11 cellular contexts compared by ENCODE assay signal in genomic region chr3:107633327-107634141, GRCh38.
DNase-seq lines count a peak whose midpoint lies in the region; ATAC-seq and TF ChIP-seq lines count a peak whose summit lies in the region.
"Had no signal": no experiment of that assay in that cellular context is flagged by ENCODE, and none has a peak within 500 bp of the region (broad histone marks: within the 10 kb centered on the region; RNA-seq: fewer than 3 reads in every experiment).

No MANE protein-coding gene starts in this region.

- no peaks in the 10 kb centered on the region for H3K9me3 Mint-ChIP-seq in memory B cell

- no peaks in the 10 kb centered on the region for H3K9me3 ChIP-seq in upper lobe of left lung
- H3K9me3 ChIP-seq: tibial artery had no signal

- H3K4me1 Mint-ChIP-seq in memory B cell = peaks cover 29% of the 10 kb centered on the region

- H3K27ac ChIP-seq in upper lobe of left lung = no peak overlapping the region
- H3K27ac ChIP-seq: tibial artery had no signal

- no peak for TF ChIP-seq EP300 in upper lobe of left lung (IDR thresholded peaks at IDR 0.05)

- H3K27me3 ChIP-seq in upper lobe of left lung = no peaks in the 10 kb centered on the region
- H3K27me3 ChIP-seq: tibial artery had no signal

- peak overlapping the region; percentile 46 for H3K27ac Mint-ChIP-seq in memory B cell

- ATAC-seq in GM19025 (IDR thresholded peaks at IDR 0.05; ENCODE audit: low read depth, unreplicated experiment) (peak; percentile 95), HG02588 (IDR thresholded peaks at IDR 0.05; ENCODE audit: unreplicated experiment) (peak; percentile 98), HG03571 (IDR thresholded peaks at IDR 0.05; ENCODE audit: unreplicated experiment) (peak; percentile 93), memory B cell (ENCODE audit: low read depth) (peak; percentile 92), upper lobe of left lung (ENCODE audit: low FRiP score in 2 of 2) (no peak)

- H3K27me3 Mint-ChIP-seq in memory B cell = no peaks in the 10 kb centered on the region

- no peaks in the 10 kb centered on the region for H3K36me3 ChIP-seq in upper lobe of left lung
- H3K36me3 ChIP-seq: tibial artery had no signal

- H3K4me1 ChIP-seq in upper lobe of left lung = peaks cover 0 to 9% (median 2%) of the 10 kb centered on the region in 4 donors

- WGBS in upper lobe of left lung, 2 donors = 64 to 72% methylated on average over 3 of the region's 3 CpGs

- H3K36me3 Mint-ChIP-seq in memory B cell = no peaks in the 10 kb centered on the region

- no peak for TF ChIP-seq POLR2A in upper lobe of left lung (IDR thresholded peaks at IDR 0.05)

- H3K4me3 ChIP-seq in upper lobe of left lung = no peak overlapping the region
- H3K4me3 ChIP-seq: tibial artery had no signal

- H3K4me3 Mint-ChIP-seq in memory B cell = peak overlapping the region; percentile 11

- TF ChIP-seq CTCF in upper lobe of left lung (IDR thresholded peaks at IDR 0.05) = no peak

- DNase-seq in memory B cell (ENCODE audit: low spot score in 2 of 2) (peak in 1 of 2 donors; percentile 12), NCI-H2081 treated with DMSO at 0.1 percent for 48 hours (lab: John Stamatoyannopoulos, UW) (no peak), upper lobe of left lung (no peak), SHP77 treated with DMSO at 0.1 percent for 48 hours (lab: John Stamatoyannopoulos, UW) (no peak), germinal center (ENCODE audit: low spot score) (no peak)
- DNase-seq: activated CD4-positive, alpha-beta T cell treated with anti-CD3 and anti-CD28 coated beads, Interleukin-2, amount 50 U/mL, for 48 hours; NCI-H69; tibial artery had no signal

Comparison
In these comparisons a context has a peak if more than half of its experiments do, and no peak if none do; other contexts are left out.
1. ATAC-seq: peak in GM19025 (single experiment), HG02588 (single experiment), HG03571 (single experiment) and memory B cell (single experiment); none in upper lobe of left lung (0 of 2).